Comparison of ENCODE assay signal across 15 cellular contexts in the genomic region with DNA sequence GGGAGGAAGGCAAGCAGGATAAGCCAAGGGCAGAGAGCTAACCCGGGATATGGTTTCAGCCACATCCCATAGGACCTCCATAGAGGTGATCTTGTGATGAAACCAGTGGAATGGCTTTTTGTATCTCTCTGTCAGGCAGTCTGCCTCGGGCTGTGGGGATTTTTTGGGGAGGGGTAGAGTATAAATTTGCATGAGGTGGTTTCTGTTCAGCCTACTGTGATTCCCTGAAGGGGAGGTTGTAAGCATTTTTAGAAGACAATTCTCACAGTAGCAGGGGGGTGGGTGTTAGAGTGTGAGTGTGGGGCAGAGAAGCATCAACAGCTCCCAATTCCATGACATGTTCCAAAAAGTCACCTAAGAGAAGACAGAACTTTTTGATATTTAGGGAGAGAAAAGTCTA. TPM values are rescaled to one million over a fixed set of nuclear protein-coding genes. Genes with fewer than 3 reads are reported as not detected.
A peak's percentile ranks its signal among the peaks of the same experiment; 100 is the strongest.
DNase-seq lines count a peak whose midpoint lies in the region; ATAC-seq, FAIRE-seq and TF ChIP-seq lines count a peak whose summit lies in the region.
"Had no signal": no experiment of that assay in that cellular context is flagged by ENCODE, and none has a peak within 500 bp of the region (broad histone marks: within the 10 kb centered on the region; RNA-seq: fewer than 3 reads in every experiment).

No MANE protein-coding gene starts in this region.

- H4K5ac ChIP-seq in IMR-90 (ENCODE audit: low read depth, low read length) = no peak overlapping the region

- TF ChIP-seq CTCF in SK-N-SH (IDR thresholded peaks at IDR 0.05) (no peak), IMR-90 (conservative IDR thresholded peaks at IDR 0.05; ENCODE audit: low read depth, low read length) (no peak), GM23338 (conservative IDR thresholded peaks at IDR 0.05; ENCODE audit: low read depth in 2 of 2) (no peak)

- H3K27ac Mint-ChIP-seq in GM23338 = no peak overlapping the region
- H3K27ac Mint-ChIP-seq: activated CD8-positive, alpha-beta T cell treated with anti-CD3 and anti-CD28 coated beads for 36 hours had no signal

- H3K36me3 ChIP-seq in SK-N-SH (replicated peaks in 1 of 2; ENCODE audit: control insufficient read depth in 1 of 2, insufficient read depth in 2 of 2, low read length in 1 of 2) (no peaks in the 10 kb centered on the region), IMR-90 (ENCODE audit: control insufficient read depth, insufficient read depth, low read length) (no peaks in the 10 kb centered on the region), GM23338 (ENCODE audit: insufficient read depth) (no peaks in the 10 kb centered on the region), mesenchymal stem cell (ENCODE audit: control insufficient read depth in 1 of 2, insufficient read depth in 2 of 2, low read depth in 1 of 2, low read length in 2 of 2) (no peaks in the 10 kb centered on the region)
- H3K36me3 ChIP-seq: SJCRH30 had no signal

- no peaks in the 10 kb centered on the region for H3K9me1 ChIP-seq in IMR-90 (ENCODE audit: insufficient read depth, low read length)

- H4K20me1 ChIP-seq in SK-N-SH (ENCODE audit: insufficient read depth) = no peaks in the 10 kb centered on the region
- H4K20me1 ChIP-seq in IMR-90 (ENCODE audit: insufficient read depth, low read length) = no peaks in the 10 kb centered on the region
- H4K20me1 ChIP-seq in GM23338 (replicated peaks; ENCODE audit: insufficient read depth) = no peaks in the 10 kb centered on the region

- H2BK15ac ChIP-seq in IMR-90 (ENCODE audit: low read depth, low read length) = no peak overlapping the region
- no peak overlapping the region for H2BK15ac ChIP-seq in mesenchymal stem cell (ENCODE audit: low read depth, poor library complexity, severe bottlenecking)

- H3K23ac ChIP-seq in IMR-90 (ENCODE audit: low read depth, low read length) (no peak overlapping the region), mesenchymal stem cell (ENCODE audit: low read length in 2 of 2) (no peak overlapping the region)

- POLR2A ChIA-PET in SK-N-SH (lab: Yijun Ruan, JAX) (no interaction called here), IMR-90 (lab: Charles Lee; ENCODE audit: unreplicated experiment) (no interaction called here)

- TF ChIP-seq POLR2A in IMR-90 (IDR thresholded peaks at IDR 0.05; ENCODE audit: low read depth, low read length) = no peak

- H2AFZ ChIP-seq in SK-N-SH (ENCODE audit: low read depth) (no peak overlapping the region), IMR-90 (replicated peaks; ENCODE audit: low read length, poor library complexity) (no peak overlapping the region), GM23338 (no peak overlapping the region), mesenchymal stem cell (ENCODE audit: low read depth, low read length) (no peak overlapping the region)

- H2BK5ac ChIP-seq in IMR-90 (ENCODE audit: low read depth, low read length, poor library complexity, severe bottlenecking) = no peak overlapping the region
- H2BK5ac ChIP-seq in mesenchymal stem cell (ENCODE audit: low read depth, low read length, poor library complexity, severe bottlenecking) = no peak overlapping the region

- intact Hi-C loops in IMR-90 (cut with micrococcal nuclease) = no loop called here

- H3K4me1 Mint-ChIP-seq in GM23338 = no peaks in the 10 kb centered on the region

- no peak for TF ChIP-seq RAD21 in SK-N-SH (IDR thresholded peaks at IDR 0.05; ENCODE audit: low read length)
- no peak for TF ChIP-seq RAD21 in IMR-90 (IDR thresholded peaks at IDR 0.05; ENCODE audit: low read length)

- no peak overlapping the region for H3K9ac ChIP-seq in SK-N-SH
- no peak overlapping the region for H3K9ac ChIP-seq in IMR-90 (ENCODE audit: low read depth, low read length)
- no peak overlapping the region for H3K9ac ChIP-seq in mesenchymal stem cell (ENCODE audit: low read length)

- dilution Hi-C loops in IMR-90 (cut with HindIII; ENCODE audit: low sequenced_read_pairs, unreplicated experiment) = no loop called here

- H2AK9ac ChIP-seq in IMR-90 (replicated peaks; ENCODE audit: low read depth, low read length, poor library complexity) = no peak overlapping the region

- CTCF ChIA-PET in SK-N-SH (lab: Yijun Ruan, JAX) (interaction anchor here (2.3 to 23.7 kb wide), 3 partner anchors 11 to 480 kb away, joined by 5 to 450 read pairs (median 37); a partner anchor contains a TSS), IMR-90 (lab: Yijun Ruan, JAX) (interaction anchor here (0.7 to 1.8 kb wide), 2 partner anchors 200 to 1184 kb away, joined by 3 to 12 read pairs; no protein-coding TSS in a partner anchor)

- H2BK12ac ChIP-seq in mesenchymal stem cell (ENCODE audit: low read length in 2 of 2) = no peak overlapping the region

- peaks cover 8% of the 10 kb centered on the region; the same call in 1 of the 2 replicates for H3K9me3 ChIP-seq in SK-N-SH
- no peaks in the 10 kb centered on the region for H3K9me3 ChIP-seq in IMR-90 (ENCODE audit: control insufficient read depth, insufficient read depth, low read length)
- H3K9me3 ChIP-seq in mesenchymal stem cell (ENCODE audit: control insufficient read depth, low read length) = no peaks in the 10 kb centered on the region
- H3K9me3 ChIP-seq: SJCRH30 had no signal

- no TSS peak for BruUV-seq in IMR-90 (replicated peaks; lab: Mats Ljungman, UMichigan)

- H4K8ac ChIP-seq in IMR-90 (ENCODE audit: low read depth in 2 of 2, low read length in 2 of 2) (no peak overlapping the region), mesenchymal stem cell (ENCODE audit: low read length) (no peak overlapping the region)

- in situ Hi-C loops in IMR-90 (cut with MboI; ENCODE audit: low sequenced_read_pairs) = loop anchor here (25.0 kb wide), 1 partner anchor 422 kb away; a partner anchor contains a TSS

- H3K27ac ChIP-seq in SK-N-SH (ENCODE audit: low read depth in 2 of 2, low read length in 1 of 2) (peak overlapping the region; percentile 71 to 79; a peak in 2 of 4 replicates), IMR-90 (ENCODE audit: insufficient read depth, low read length) (no peak overlapping the region), GM23338 (ENCODE audit: low read depth) (no peak overlapping the region), mesenchymal stem cell (ENCODE audit: low read length, poor library complexity, severe bottlenecking) (no peak overlapping the region)
- H3K27ac ChIP-seq: 22Rv1, HL-60 had no signal

- H3K18ac ChIP-seq in IMR-90 (ENCODE audit: low read depth, low read length) = peak overlapping the region; percentile 19; the same call in 1 of the 2 replicates
- no peak overlapping the region for H3K18ac ChIP-seq in mesenchymal stem cell (ENCODE audit: low read depth in 1 of 2, low read length in 2 of 2)

- no peaks in the 10 kb centered on the region for H3K79me1 ChIP-seq in IMR-90 (ENCODE audit: low read depth in 1 of 2, low read length in 2 of 2)
- no peaks in the 10 kb centered on the region for H3K79me1 ChIP-seq in mesenchymal stem cell (replicated peaks; ENCODE audit: low read length, poor library complexity, severe bottlenecking)

- H3K4me1 ChIP-seq in SK-N-SH (ENCODE audit: control insufficient read depth in 1 of 2, insufficient read depth in 2 of 2, low read depth in 1 of 2, low read length in 1 of 2) (peaks cover 3 to 33% of the 10 kb centered on the region in 2 experiments), IMR-90 (ENCODE audit: control insufficient read depth, insufficient read depth, low read length) (no peaks in the 10 kb centered on the region), GM23338 (ENCODE audit: insufficient read depth) (no peaks in the 10 kb centered on the region), mesenchymal stem cell (ENCODE audit: control insufficient read depth, insufficient read depth, low read depth, low read length) (peaks cover 4% of the 10 kb centered on the region)

- H3K27me3 ChIP-seq in SK-N-SH (ENCODE audit: insufficient read depth) (no peaks in the 10 kb centered on the region), IMR-90 (ENCODE audit: control insufficient read depth, insufficient read depth, low read length) (no peaks in the 10 kb centered on the region), GM23338 (ENCODE audit: insufficient read depth) (no peaks in the 10 kb centered on the region), mesenchymal stem cell (ENCODE audit: control insufficient read depth in 1 of 2, insufficient read depth in 1 of 2, low read length in 2 of 2) (peaks cover 0 to 6% of the 10 kb centered on the region in 2 experiments)
- H3K27me3 ChIP-seq: SJCRH30 had no signal

- H3K4me2 ChIP-seq in SK-N-SH (peak overlapping the region; percentile 56), IMR-90 (ENCODE audit: low read depth, low read length) (no peak overlapping the region), GM23338 (no peak overlapping the region), mesenchymal stem cell (ENCODE audit: low read length, poor library complexity, severe bottlenecking) (no peak overlapping the region)

- ATAC-seq in SK-N-SH treated with all-trans-retinoic acid at 6 μM for 48 hours = no peak
- peak; percentile 96 for ATAC-seq in HG02852 (IDR thresholded peaks at IDR 0.05; ENCODE audit: unreplicated experiment)
- ATAC-seq in IMR-90 (ENCODE audit: low read depth) = no peak
- no peak for ATAC-seq in GM23338
- ATAC-seq: activated CD8-positive, alpha-beta T cell treated with anti-CD3 and anti-CD28 coated beads for 36 hours; naive thymus-derived CD8-positive, alpha-beta T cell had no signal

- no peak for TF ChIP-seq EP300 in SK-N-SH (IDR thresholded peaks at IDR 0.05; ENCODE audit: borderline replicate concordance in 1 of 2, low read depth in 1 of 2, low read length in 1 of 2)

- FAIRE-seq in urothelium cell line (lab: Jason Lieb, UNC) = no peak

- H3K14ac ChIP-seq in IMR-90 (replicated peaks; ENCODE audit: low read depth, low read length) (no peak overlapping the region), mesenchymal stem cell (ENCODE audit: low read length in 2 of 2) (no peak overlapping the region)

- H3K4me3 Mint-ChIP-seq in GM23338 = no peak overlapping the region
- H3K4me3 Mint-ChIP-seq: activated CD8-positive, alpha-beta T cell treated with anti-CD3 and anti-CD28 coated beads for 36 hours had no signal

- no peak overlapping the region for H2BK120ac ChIP-seq in IMR-90 (ENCODE audit: low read depth, low read length)
- H2BK120ac ChIP-seq in mesenchymal stem cell (ENCODE audit: low read depth, low read length) = no peak overlapping the region

- H3K36me3 Mint-ChIP-seq in GM23338 (ENCODE audit: low read depth) = no peaks in the 10 kb centered on the region

- no peak overlapping the region for H2BK20ac ChIP-seq in IMR-90 (ENCODE audit: low read depth, low read length)

- peaks cover 8% of the 10 kb centered on the region for H3F3A ChIP-seq in SK-N-SH (replicated peaks; ENCODE audit: insufficient read depth)
- no peaks in the 10 kb centered on the region for H3F3A ChIP-seq in GM23338 (replicated peaks; ENCODE audit: low read depth)

- H3K56ac ChIP-seq in IMR-90 (ENCODE audit: extremely low read depth, insufficient read depth, low read length) = no peak overlapping the region

- H4K91ac ChIP-seq in IMR-90 (ENCODE audit: insufficient read depth, low read depth, low read length) (no peak overlapping the region), mesenchymal stem cell (ENCODE audit: low read length) (no peak overlapping the region)

- H3K27me3 Mint-ChIP-seq in GM23338 (ENCODE audit: insufficient read depth, low read depth, poor library complexity) = no peaks in the 10 kb centered on the region

- H2AK5ac ChIP-seq in IMR-90 (ENCODE audit: low read depth, low read length) (no peak overlapping the region), mesenchymal stem cell (ENCODE audit: low read length, severe bottlenecking) (no peak overlapping the region)

- no peaks in the 10 kb centered on the region for H3K79me2 ChIP-seq in SK-N-SH (ENCODE audit: insufficient read depth)
- H3K79me2 ChIP-seq in GM23338 (replicated peaks; ENCODE audit: insufficient read depth) = no peaks in the 10 kb centered on the region

- no peak overlapping the region for H3K4me3 ChIP-seq in SK-N-SH (ENCODE audit: low read depth in 2 of 2, low read length in 1 of 2)
- H3K4me3 ChIP-seq in IMR-90 (ENCODE audit: insufficient read depth, low read depth, low read length) = no peak overlapping the region
- H3K4me3 ChIP-seq in GM23338 = no peak overlapping the region
- H3K4me3 ChIP-seq in mesenchymal stem cell (ENCODE audit: insufficient read depth in 1 of 2, low read depth in 1 of 2, low read length in 2 of 2) = peak overlapping the region in 1 of 2 experiments; percentile 11
- H3K4me3 ChIP-seq: SJCRH30 had no signal

- WGBS in SK-N-SH (ENCODE audit: low lambda C conversion rate) = 20% methylated on average over 2 of the region's 2 CpGs
- WGBS in IMR-90 (ENCODE audit: extremely low coverage in 2 of 2, insufficient read length in 1 of 2), 2 experiments = no CpG with 5 or more reads among the region's 2 CpGs
- WGBS in mesenchymal stem cell = 50% methylated on average over 2 of the region's 2 CpGs

- H3K9me3 Mint-ChIP-seq in GM23338 = no peaks in the 10 kb centered on the region
- H3K9me3 Mint-ChIP-seq: activated CD8-positive, alpha-beta T cell treated with anti-CD3 and anti-CD28 coated beads for 36 hours had no signal

- DNase-seq in SK-N-SH (no peak), IMR-90 (no peak), NCI-H1694 (lab: John Stamatoyannopoulos, UW) (no peak), GM23338 (ENCODE audit: low spot score) (no peak), mesenchymal stem cell (no peak), urothelium cell line (ENCODE audit: low spot score) (no peak)
- DNase-seq: activated CD8-positive, alpha-beta T cell treated with anti-CD3 and anti-CD28 coated beads for 36 hours; NCI-H2029 treated with DMSO at 0.1 percent for 48 hours; SJCRH30 had no signal

- H3K4ac ChIP-seq in IMR-90 (ENCODE audit: low read depth, low read length) (no peak overlapping the region), mesenchymal stem cell (ENCODE audit: low read depth in 1 of 2, low read length in 2 of 2) (no peak overlapping the region)

- H3K9me2 ChIP-seq in SK-N-SH (no peaks in the 10 kb centered on the region), GM23338 (ENCODE audit: insufficient read depth) (no peaks in the 10 kb centered on the region)

RNA-seq across cellular contexts. Expression of a gene that starts 11.8 kb away (rescaled TPM):
- polyA plus RNA-seq in SK-N-SH (2012; rRNA removed) = not detected in 2 replicates
- not detected in 2 replicates for polyA plus RNA-seq in SK-N-SH (2012; cell fraction: cytosol; rRNA removed)
- polyA plus RNA-seq in SK-N-SH (2012; cell fraction: nucleus; rRNA removed) = not detected in 2 replicates
- not detected in 2 replicates for total RNA-seq in IMR-90 (2012; rRNA removed)
- polyA plus RNA-seq in IMR-90 (2012; rRNA removed) = not detected in 2 replicates
- polyA plus RNA-seq in IMR-90 (2012; cell fraction: cytosol; rRNA removed) = not detected in 2 replicates
- polyA plus RNA-seq in IMR-90 (2012; cell fraction: nucleus; rRNA removed; ENCODE audit: low replicate concordance) = not detected in 2 replicates
- total RNA-seq in GM23338 (2014; rRNA removed; shearing (Covaris generic)) = 2.6 TPM in 1 of 2 replicates, not detected in the other
- not detected in 2 replicates for polyA plus RNA-seq in GM23338 (2016; fragmentation: Nextera tagmentation; extraction: Ambion mirVana)
- not detected for polyA plus RNA-seq in mesenchymal stem cell (2013, experiment 1 of 2)
- polyA plus RNA-seq in mesenchymal stem cell (2013, experiment 2 of 2) = not detected
- total RNA-seq: activated CD8-positive, alpha-beta T cell treated with anti-CD3 and anti-CD28 coated beads for 36 hours; SJCRH30 had no signal
- polyA plus RNA-seq: naive thymus-derived CD8-positive, alpha-beta T cell; thymus had no signal

RNA-seq across cellular contexts. Expression of a gene that starts 37.0 kb away (rescaled TPM):
- not detected in 2 replicates for polyA plus RNA-seq in SK-N-SH (2012; rRNA removed)
- not detected in 2 replicates for polyA plus RNA-seq in SK-N-SH (2012; cell fraction: cytosol; rRNA removed)
- not detected in 2 replicates for polyA plus RNA-seq in SK-N-SH (2012; cell fraction: nucleus; rRNA removed)
- total RNA-seq in IMR-90 (2012; rRNA removed) = not detected in 2 replicates
- polyA plus RNA-seq in IMR-90 (2012; rRNA removed) = not detected in 2 replicates
- not detected in 2 replicates for polyA plus RNA-seq in IMR-90 (2012; cell fraction: cytosol; rRNA removed)
- not detected in 2 replicates for polyA plus RNA-seq in IMR-90 (2012; cell fraction: nucleus; rRNA removed; ENCODE audit: low replicate concordance)
- total RNA-seq in GM23338 (2014; rRNA removed; shearing (Covaris generic)) = not detected in 2 replicates
- polyA plus RNA-seq in GM23338 (2016; fragmentation: Nextera tagmentation; extraction: Ambion mirVana) = not detected in 2 replicates
- polyA plus RNA-seq in mesenchymal stem cell (2013, experiment 1 of 2) = not detected
- not detected for polyA plus RNA-seq in mesenchymal stem cell (2013, experiment 2 of 2)
- total RNA-seq: activated CD8-positive, alpha-beta T cell treated with anti-CD3 and anti-CD28 coated beads for 36 hours; naive thymus-derived CD8-positive, alpha-beta T cell; SJCRH30 had no signal
- polyA plus RNA-seq: naive thymus-derived CD8-positive, alpha-beta T cell had no signal

RNA-seq across cellular contexts. Expression of a gene that starts 52.9 kb away (rescaled TPM):
- 0.05 and 0.18 TPM in 2 replicates for polyA plus RNA-seq in SK-N-SH (2012; rRNA removed)
- polyA plus RNA-seq in SK-N-SH (2012; cell fraction: cytosol; rRNA removed) = 0.03 and 0.04 TPM in 2 replicates
- polyA plus RNA-seq in SK-N-SH (2012; cell fraction: nucleus; rRNA removed) = 0.80 and 0.83 TPM in 2 replicates
- not detected in 2 replicates for total RNA-seq in IMR-90 (2012; rRNA removed)
- polyA plus RNA-seq in IMR-90 (2012; rRNA removed) = 0.03 and 0.07 TPM in 2 replicates
- polyA plus RNA-seq in IMR-90 (2012; cell fraction: cytosol; rRNA removed) = 0.02 and 0.04 TPM in 2 replicates
- polyA plus RNA-seq in IMR-90 (2012; cell fraction: nucleus; rRNA removed; ENCODE audit: low replicate concordance) = 0.16 and 0.30 TPM in 2 replicates
- 3.6 TPM in 1 of 2 replicates, not detected in the other for total RNA-seq in GM23338 (2014; rRNA removed; shearing (Covaris generic))
- polyA plus RNA-seq in GM23338 (2016; fragmentation: Nextera tagmentation; extraction: Ambion mirVana) = 1.2 TPM in 2 replicates
- polyA plus RNA-seq in mesenchymal stem cell (2013, experiment 1 of 2) = 0.04 TPM
- polyA plus RNA-seq in mesenchymal stem cell (2013, experiment 2 of 2) = not detected
- polyA plus RNA-seq: naive thymus-derived CD8-positive, alpha-beta T cell had no signal

Comparison
In these comparisons a context has a peak if more than half of its experiments do, and no peak if none do; other contexts are left out.
1. H3K27ac ChIP-seq: peak in SK-N-SH (2 of 2); none in IMR-90 (single experiment), GM23338 (single experiment) and mesenchymal stem cell (single experiment).